In genomic region chr4:186366326-186366725, GRCh38 we compare ENCODE assay signal across 22 cellular contexts.
"Had no signal": no experiment of that assay in that cellular context is flagged by ENCODE, and none has a peak within 500 bp of the region (broad histone marks: within the 10 kb centered on the region; RNA-seq: fewer than 3 reads in every experiment).

No MANE protein-coding gene starts in this region.

- H3K36me3 ChIP-seq: brain microvascular endothelial cell, gastrocnemius medialis, spleen, tibial artery had no signal

- H3K4me1 ChIP-seq: gastrocnemius medialis, spleen, tibial artery had no signal

- DNase-seq: activated CD4-positive, alpha-beta T cell treated with anti-CD3 and anti-CD28 coated beads, Interleukin-2, amount 10 ng/mL, durations not matched to agents 7 days and 5 days; activated CD8-positive, alpha-beta memory T cell treated with anti-CD3 and anti-CD28 coated beads, Interleukin-2, amount 50 U/mL, for 4 hours; activated effector memory CD4-positive, alpha-beta T cell treated with Interleukin-2 at 50 U/mL for 16 hours; activated naive CD4-positive, alpha-beta T cell treated with anti-CD3 and anti-CD28 coated beads, Interleukin-2, amount 10 ng/mL, durations not matched to agents 7 days and 5 days; activated T-cell treated with anti-CD3 and anti-CD28 coated beads, Interleukin-2, amount 50 U/mL, for 4 hours; aorta; brain microvascular endothelial cell; central memory CD4-positive, alpha-beta T cell; gastrocnemius medialis; head of caudate nucleus; kidney; midbrain; nucleus accumbens; posterior cingulate gyrus; retina; spleen; stimulated activated naive CD8-positive, alpha-beta T cell treated with anti-CD3 and anti-CD28 coated beads, Interleukin-15, Interleukin-2, amounts not matched to agents 100 U/mL and 50 U/mL, for 24 hours; substantia nigra; T1000; tibial artery had no signal

- H3K4me3 ChIP-seq: gastrocnemius medialis, spleen, tibial artery had no signal

- H3K27ac ChIP-seq: brain microvascular endothelial cell, gastrocnemius medialis, spleen, tibial artery had no signal

- H3K4me1 Mint-ChIP-seq: activated CD4-positive, alpha-beta T cell treated with anti-CD3 and anti-CD28 coated beads, Interleukin-2, amount 10 ng/mL, durations not matched to agents 7 days and 5 days; activated naive CD4-positive, alpha-beta T cell treated with anti-CD3 and anti-CD28 coated beads, Interleukin-2, amount 10 ng/mL, durations not matched to agents 7 days and 5 days; nephron had no signal

- H3K27ac Mint-ChIP-seq: activated CD4-positive, alpha-beta T cell treated with anti-CD3 and anti-CD28 coated beads, Interleukin-2, amount 10 ng/mL, durations not matched to agents 7 days and 5 days; activated naive CD4-positive, alpha-beta T cell treated with anti-CD3 and anti-CD28 coated beads, Interleukin-2, amount 10 ng/mL, durations not matched to agents 7 days and 5 days; nephron had no signal

- H3K27me3 ChIP-seq: brain microvascular endothelial cell, gastrocnemius medialis, spleen, tibial artery had no signal

- ATAC-seq: activated T-cell treated with anti-CD3 and anti-CD28 coated beads, Interleukin-2, amount 50 U/mL, for 4 hours; gastrocnemius medialis; left lobe of liver; stimulated activated naive CD8-positive, alpha-beta T cell treated with anti-CD3 and anti-CD28 coated beads, Interleukin-15, Interleukin-2, amounts not matched to agents 100 U/mL and 50 U/mL, for 24 hours had no signal

- H3K27me3 Mint-ChIP-seq: activated CD4-positive, alpha-beta T cell treated with anti-CD3 and anti-CD28 coated beads, Interleukin-2, amount 10 ng/mL, durations not matched to agents 7 days and 5 days; activated naive CD4-positive, alpha-beta T cell treated with anti-CD3 and anti-CD28 coated beads, Interleukin-2, amount 10 ng/mL, durations not matched to agents 7 days and 5 days had no signal

- H3K4me3 Mint-ChIP-seq: activated CD4-positive, alpha-beta T cell treated with anti-CD3 and anti-CD28 coated beads, Interleukin-2, amount 10 ng/mL, durations not matched to agents 7 days and 5 days; activated naive CD4-positive, alpha-beta T cell treated with anti-CD3 and anti-CD28 coated beads, Interleukin-2, amount 10 ng/mL, durations not matched to agents 7 days and 5 days; activated T-cell treated with anti-CD3 and anti-CD28 coated beads, Interleukin-2, amount 50 U/mL, for 4 hours; nephron had no signal

- H3K36me3 Mint-ChIP-seq: activated naive CD4-positive, alpha-beta T cell treated with anti-CD3 and anti-CD28 coated beads, Interleukin-2, amount 10 ng/mL, durations not matched to agents 7 days and 5 days had no signal
